17 cellular contexts compared by ENCODE assay signal in the genomic region with DNA sequence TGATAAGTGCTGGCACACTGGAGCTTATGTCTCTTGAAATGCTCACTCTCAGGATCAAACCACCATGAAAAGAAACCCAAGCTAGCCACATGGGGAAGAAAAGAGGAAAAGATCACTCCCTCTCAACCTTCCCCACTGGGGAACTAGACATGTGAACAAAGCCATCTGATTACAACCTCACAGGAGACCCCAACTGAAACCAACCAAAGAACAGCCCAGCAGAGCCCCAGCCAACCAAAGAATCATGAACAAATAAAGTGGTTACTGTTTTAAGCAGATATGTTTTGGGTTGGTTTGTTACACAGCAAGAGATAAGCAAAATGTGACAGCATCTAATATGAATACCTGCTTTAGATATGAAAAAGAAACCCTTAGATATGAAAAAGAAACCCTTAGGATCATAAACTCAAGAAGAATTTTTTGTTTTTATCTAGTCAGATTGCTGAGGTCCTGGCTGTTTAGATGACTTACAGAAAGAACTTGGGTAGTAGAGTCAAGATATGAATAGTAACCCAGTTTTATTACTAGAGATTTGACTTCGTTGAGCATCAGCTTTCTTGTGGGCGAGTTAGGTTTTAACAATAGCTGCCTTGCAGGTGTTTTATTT. TPM values are rescaled to one million over a fixed set of nuclear protein-coding genes. Genes with fewer than 3 reads are reported as not detected.
DNase-seq lines count a peak whose midpoint lies in the region; ATAC-seq and TF ChIP-seq lines count a peak whose summit lies in the region.
"Had no signal": no experiment of that assay in that cellular context is flagged by ENCODE, and none has a peak within 500 bp of the region (broad histone marks: within the 10 kb centered on the region; RNA-seq: fewer than 3 reads in every experiment).

No MANE protein-coding gene starts in this region.

- H3K79me2 ChIP-seq in OCI-LY7 (ENCODE audit: insufficient read depth, low read depth, low read length) = no peaks in the 10 kb centered on the region

- H3K9me2 ChIP-seq in OCI-LY7 (ENCODE audit: insufficient read depth, low read length) = no peaks in the 10 kb centered on the region

- H3K4me2 ChIP-seq in OCI-LY7 (ENCODE audit: low read length) = peak overlapping the region; percentile 62

- H3K27ac ChIP-seq in OCI-LY7 (ENCODE audit: low read depth, low read length, poor library complexity, severe bottlenecking) (peak overlapping the region; percentile 43), spleen (peak overlapping the region in 6 of 8 donors; percentile 29 to 73 (median 58))
- H3K27ac ChIP-seq: heart right ventricle, SJSA1 had no signal

- peak overlapping the region; percentile 77; the same call in 1 of the 2 replicates for H2AFZ ChIP-seq in OCI-LY7 (ENCODE audit: low read length)

- H3K27me3 Mint-ChIP-seq in activated naive CD4-positive, alpha-beta T cell treated with anti-CD3 and anti-CD28 coated beads, Interleukin-2, amount 10 ng/mL, durations not matched to agents 7 days and 5 days = no peaks in the 10 kb centered on the region

- peaks cover 18% of the 10 kb centered on the region for H3K4me1 Mint-ChIP-seq in activated naive CD4-positive, alpha-beta T cell treated with anti-CD3 and anti-CD28 coated beads, Interleukin-2, amount 10 ng/mL, durations not matched to agents 7 days and 5 days

- DNase-seq in activated naive CD4-positive, alpha-beta T cell treated with anti-CD3 and anti-CD28 coated beads, Interleukin-2, amount 10 ng/mL, durations not matched to agents 7 days and 5 days = no peak
- no peak for DNase-seq in activated naive CD4-positive, alpha-beta T cell treated with anti-CD3 and anti-CD28 coated beads, Interleukin-2, amount 50 U/mL, for 16 hours
- DNase-seq in OCI-LY7 (ENCODE audit: low spot score) = no peak
- DNase-seq in spleen = no peak
- DNase-seq in G401 (ENCODE audit: low spot score) = no peak
- DNase-seq in kidney tubule cell (ENCODE audit: low spot score) = no peak
- DNase-seq: activated gamma-delta T cell; erythroblast; heart right ventricle; left colon; NCI-H1417; NCI-H774; stimulated activated CD4-positive, alpha-beta T cell treated with anti-CD3 and anti-CD28 coated beads, Interleukin-4, amount 100 ng/mL, for 1 hour had no signal

- intact Hi-C loops in OCI-LY7 (cut with micrococcal nuclease; ENCODE audit: unreplicated experiment) = no loop called here
- intact Hi-C loops in spleen (cut with DNase I; ENCODE audit: low total_unique reads) = no loop called here

- H3K4me3 ChIP-seq in OCI-LY7 (ENCODE audit: low read depth, low read length, poor library complexity, severe bottlenecking) = peak overlapping the region; percentile 48
- peak overlapping the region in 1 of 8 donors; percentile 39 for H3K4me3 ChIP-seq in spleen
- H3K4me3 ChIP-seq: heart right ventricle, SJSA1 had no signal

- no peak for TF ChIP-seq POLR2A in spleen (IDR thresholded peaks at IDR 0.05)

- 52 to 80% (median 68%) methylated on average over 2 of the region's 2 CpGs for WGBS in spleen, 5 donors

- H3K4me1 ChIP-seq in OCI-LY7 (ENCODE audit: insufficient read depth, low read length, poor library complexity, severe bottlenecking) (peaks cover 23% of the 10 kb centered on the region), spleen (no peaks in the 10 kb centered on the region)
- H3K4me1 ChIP-seq: heart right ventricle, SJSA1 had no signal

- no peaks in the 10 kb centered on the region for H4K20me1 ChIP-seq in OCI-LY7 (ENCODE audit: insufficient read depth, low read length)

- H3K36me3 Mint-ChIP-seq in activated naive CD4-positive, alpha-beta T cell treated with anti-CD3 and anti-CD28 coated beads, Interleukin-2, amount 10 ng/mL, durations not matched to agents 7 days and 5 days = peaks cover 1% of the 10 kb centered on the region
- H3K36me3 Mint-ChIP-seq: WTC11 had no signal

- H3K4me3 Mint-ChIP-seq in activated naive CD4-positive, alpha-beta T cell treated with anti-CD3 and anti-CD28 coated beads, Interleukin-2, amount 10 ng/mL, durations not matched to agents 7 days and 5 days = peak overlapping the region; percentile 60
- H3K4me3 Mint-ChIP-seq: WTC11 had no signal

- H3K36me3 ChIP-seq in OCI-LY7 (ENCODE audit: insufficient read depth, low read length) (no peaks in the 10 kb centered on the region), spleen (no peaks in the 10 kb centered on the region)
- H3K36me3 ChIP-seq: heart right ventricle, SJSA1 had no signal

- POLR2A ChIA-PET in OCI-LY7 (lab: Charles Lee) = interaction anchor here (0.6 to 1.0 kb wide), 4 partner anchors 18 to 271 kb away, joined by 3 to 5 read pairs (median 4); no protein-coding TSS in a partner anchor

- BruUV-seq in OCI-LY7 (replicated peaks; lab: Mats Ljungman, UMichigan) = no TSS peak

- in situ Hi-C loops in G401 (cut with HindIII; ENCODE audit: low sequenced_read_pairs) = no loop called here

- peak overlapping the region; percentile 92 for H3K27ac Mint-ChIP-seq in activated naive CD4-positive, alpha-beta T cell treated with anti-CD3 and anti-CD28 coated beads, Interleukin-2, amount 10 ng/mL, durations not matched to agents 7 days and 5 days
- H3K27ac Mint-ChIP-seq: WTC11 had no signal

- no peak for TF ChIP-seq CTCF in OCI-LY7 (conservative IDR thresholded peaks at IDR 0.05; ENCODE audit: low read length)
- TF ChIP-seq CTCF in spleen (IDR thresholded peaks at IDR 0.05 in 8 of 11, conservative IDR thresholded peaks at IDR 0.05 in 3 of 11) = no peak

- H3K9me3 ChIP-seq in OCI-LY7 (ENCODE audit: low read length) (no peaks in the 10 kb centered on the region), spleen (no peaks in the 10 kb centered on the region)
- H3K9me3 ChIP-seq: heart right ventricle, SJSA1 had no signal

- ATAC-seq in HG02610 (IDR thresholded peaks at IDR 0.05; ENCODE audit: unreplicated experiment) (peak; percentile 17), GM21390 (IDR thresholded peaks at IDR 0.05; ENCODE audit: unreplicated experiment) (no peak)
- ATAC-seq: heart right ventricle, WTC11 had no signal

- CTCF ChIA-PET in activated naive CD4-positive, alpha-beta T cell treated with anti-CD3 and anti-CD28 coated beads, Interleukin-2, amount 10 ng/mL, durations not matched to agents 7 days and 5 days (lab: Charles Lee) = interaction anchor here (0.8 kb wide), 1 partner anchor 28 kb away, joined by 3 read pairs; no protein-coding TSS in a partner anchor
- CTCF ChIA-PET in OCI-LY7 (lab: Charles Lee; ENCODE audit: unreplicated experiment) = no interaction called here

- peaks cover 0 to 20% (median 0%) of the 10 kb centered on the region in 7 donors for H3K27me3 ChIP-seq in spleen (replicated peaks in 1 of 7)
- H3K27me3 ChIP-seq: SJSA1 had no signal

- peaks cover 2% of the 10 kb centered on the region for H3K9me3 Mint-ChIP-seq in activated naive CD4-positive, alpha-beta T cell treated with anti-CD3 and anti-CD28 coated beads, Interleukin-2, amount 10 ng/mL, durations not matched to agents 7 days and 5 days
- H3K9me3 Mint-ChIP-seq: WTC11 had no signal

RNA-seq across cellular contexts. Expression of gene TLR7, which starts 23.7 kb away (rescaled TPM):
- total RNA-seq in OCI-LY7 (2014; rRNA removed; shearing (Covaris generic)) = 9.9 and 13.9 TPM in 2 replicates
- total RNA-seq in OCI-LY7 (2022) (11.4 and 12.1 TPM in 2 replicates), spleen (1 to 10 TPM; 4.6 to 9.2 (median 5.2) TPM)
- polyA plus RNA-seq in spleen = 1 to 10 TPM; 2.5 to 2.9 (median 2.7) TPM
- not detected in 2 replicates for total RNA-seq in G401 (2014; rRNA removed; shearing (Covaris generic))
- total RNA-seq: WTC11 had no signal

RNA-seq across cellular contexts. Expression of gene PRPS2, which starts 52.0 kb away (rescaled TPM):
- total RNA-seq in OCI-LY7 (2014; rRNA removed; shearing (Covaris generic)) = 57.5 and 58.5 TPM in 2 replicates
- total RNA-seq in OCI-LY7 (2022) = 70.7 and 71.2 TPM in 2 replicates
- total RNA-seq in spleen = 10 to 100 TPM; 18.6 to 34.9 (median 25.6) TPM
- 10 to 100 TPM; 19.9 to 26.0 (median 24.2) TPM for polyA plus RNA-seq in spleen
- 55.0 and 79.7 TPM in 2 replicates for total RNA-seq in G401 (2014; rRNA removed; shearing (Covaris generic))
